Comparison of ENCODE assay signal across 23 cellular contexts in the genomic region with DNA sequence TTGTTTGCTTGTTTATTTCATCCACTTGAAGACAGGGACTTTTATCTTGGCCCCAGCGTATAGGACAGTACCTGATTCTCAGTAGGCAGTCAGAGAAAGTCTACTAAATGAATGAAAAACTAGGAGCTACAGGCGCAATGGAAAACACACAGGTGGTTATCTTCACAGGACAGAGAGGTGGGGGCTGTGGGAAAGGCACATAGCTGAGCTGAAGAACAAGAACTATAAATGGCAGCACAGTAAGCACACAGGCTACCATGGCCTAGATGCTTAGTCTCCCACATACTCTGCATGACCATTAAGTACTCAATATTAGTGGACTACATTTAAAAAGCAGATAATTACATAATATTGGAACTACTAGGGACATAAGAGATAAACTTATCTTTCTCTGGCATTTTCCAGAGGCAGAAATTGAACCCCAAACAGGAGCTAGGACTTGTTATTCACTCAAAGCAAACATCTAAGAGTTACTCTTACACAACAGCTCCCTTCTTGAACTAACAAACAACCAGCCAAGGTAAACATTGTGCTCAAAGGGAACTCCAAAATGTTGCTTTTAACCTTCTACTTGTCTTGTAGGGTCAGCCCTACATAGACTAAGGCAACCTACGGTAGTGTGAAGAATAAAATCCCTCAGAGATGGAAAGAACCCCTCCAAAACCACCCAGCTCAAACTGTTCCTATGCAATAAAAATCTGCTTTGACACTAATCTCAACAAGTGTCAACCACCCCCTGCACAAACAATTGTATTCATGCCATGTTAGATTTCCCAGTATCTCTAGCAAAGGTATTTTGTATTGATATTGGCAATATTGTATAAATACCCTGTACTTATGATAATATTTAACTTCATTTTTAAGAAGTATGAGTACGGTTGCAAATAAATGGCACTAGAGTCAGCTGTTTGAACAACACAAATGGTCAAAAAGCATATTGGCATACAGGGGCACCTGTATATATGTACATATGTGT.
DNase-seq lines count a peak whose midpoint lies in the region; ATAC-seq, FAIRE-seq and TF ChIP-seq lines count a peak whose summit lies in the region.
"Had no signal": no experiment of that assay in that cellular context is flagged by ENCODE, and none has a peak within 500 bp of the region (broad histone marks: within the 10 kb centered on the region; RNA-seq: fewer than 3 reads in every experiment).

No MANE protein-coding gene starts in this region.

- ATAC-seq in left lobe of liver: peak; percentile 90
- peak; percentile 88 to 94 (median 90) for ATAC-seq in pancreas
- ATAC-seq: A549 had no signal

- intact Hi-C loops in MCF 10A (cut with micrococcal nuclease): no loop called here
- intact Hi-C loops in breast epithelium (cut with DNase I; ENCODE audit: low total_unique reads): no loop called here
- intact Hi-C loops in pancreas (cut with DNase I): no loop called here
- intact Hi-C loops in head of caudate nucleus (cut with DNase I): no loop called here

- no peak overlapping the region for H3K4me3 Mint-ChIP-seq in MCF 10A (ENCODE audit: unreplicated experiment)
- H3K4me3 Mint-ChIP-seq: CD4-positive, alpha-beta T cell; CD8-positive, alpha-beta memory T cell had no signal

- CTCF ChIA-PET in MCF 10A (lab: Yijun Ruan, JAX): interaction anchor here (0.5 to 1.4 kb wide), 5 partner anchors 10 to 589 kb away, joined by 3 to 4 read pairs (median 3); no protein-coding TSS in a partner anchor

- H3K36me3 ChIP-seq in breast epithelium: no peaks in the 10 kb centered on the region
- H3K36me3 ChIP-seq in pancreas: no peaks in the 10 kb centered on the region

- no peaks in the 10 kb centered on the region for H3K36me3 Mint-ChIP-seq in MCF 10A (ENCODE audit: insufficient read depth, unreplicated experiment)
- H3K36me3 Mint-ChIP-seq: CD8-positive, alpha-beta memory T cell had no signal

- TF ChIP-seq CTCF in MCF 10A (IDR thresholded peaks at IDR 0.05; ENCODE audit: unreplicated experiment): no peak
- no peak for TF ChIP-seq CTCF in breast epithelium (IDR thresholded peaks at IDR 0.05)
- TF ChIP-seq CTCF in LNCaP clone FGC (IDR thresholded peaks at IDR 0.05; ENCODE audit: control insufficient read depth, extremely low read depth, insufficient read depth): no peak
- TF ChIP-seq CTCF in pancreas (IDR thresholded peaks at IDR 0.05): no peak

- peak; percentile 9 for FAIRE-seq in pancreas (lab: Jason Lieb, UNC)
- FAIRE-seq: A549, D721Med, G401.6, GM12892, H1 had no signal

- H3K4me3 ChIP-seq in breast epithelium (no peak overlapping the region), LNCaP clone FGC (ENCODE audit: low read depth, low read length) (no peak overlapping the region), pancreas (no peak overlapping the region)
- H3K4me3 ChIP-seq: A549, GM23248 had no signal

- peak overlapping the region; percentile 13 for H3K27ac Mint-ChIP-seq in MCF 10A (ENCODE audit: low read depth, unreplicated experiment)
- H3K27ac Mint-ChIP-seq: CD4-positive, alpha-beta T cell; CD8-positive, alpha-beta memory T cell had no signal

- no peaks in the 10 kb centered on the region for H3K4me1 ChIP-seq in breast epithelium
- peaks cover 0 to 15% (median 9%) of the 10 kb centered on the region in 3 donors for H3K4me1 ChIP-seq in pancreas
- H3K4me1 ChIP-seq: A549 had no signal

- POLR2A ChIA-PET in MCF 10A (lab: Yijun Ruan, JAX): no interaction called here

- no peaks in the 10 kb centered on the region for H3K9me3 Mint-ChIP-seq in MCF 10A (ENCODE audit: unreplicated experiment)
- H3K9me3 Mint-ChIP-seq: CD4-positive, alpha-beta T cell had no signal

- peaks cover 11% of the 10 kb centered on the region for H3K4me1 Mint-ChIP-seq in MCF 10A (ENCODE audit: insufficient read depth, unreplicated experiment)
- H3K4me1 Mint-ChIP-seq: CD8-positive, alpha-beta memory T cell had no signal

- H3K9me3 ChIP-seq in breast epithelium (no peaks in the 10 kb centered on the region), pancreas (no peaks in the 10 kb centered on the region)
- H3K9me3 ChIP-seq: A549 had no signal

- peaks cover 0 to 14% of the 10 kb centered on the region in 2 donors for H3K27me3 ChIP-seq in breast epithelium
- H3K27me3 ChIP-seq in pancreas: no peaks in the 10 kb centered on the region

- 32 to 42% methylated on average over 4 of the region's 4 CpGs for WGBS in pancreas, 2 donors

- no peak for TF ChIP-seq POLR2A in breast epithelium (IDR thresholded peaks at IDR 0.05)

- no TSS peak for BruUV-seq in MCF 10A (replicated peaks; lab: Mats Ljungman, UMichigan)

- no peaks in the 10 kb centered on the region for H3K27me3 Mint-ChIP-seq in MCF 10A (ENCODE audit: insufficient read depth, unreplicated experiment)
- H3K27me3 Mint-ChIP-seq: CD4-positive, alpha-beta T cell had no signal

- no peak overlapping the region for H3K27ac ChIP-seq in breast epithelium
- peak overlapping the region in 3 of 4 donors; percentile 46 to 75 (median 74) for H3K27ac ChIP-seq in pancreas
- H3K27ac ChIP-seq: A549, GM23248 had no signal

- DNase-seq in MCF 10A (ENCODE audit: unreplicated experiment): peak; percentile 39
- DNase-seq in breast epithelium (ENCODE audit: low spot score in 2 of 2): no peak
- peak; percentile 53 for DNase-seq in LNCaP clone FGC (ENCODE audit: low read depth)
- no peak for DNase-seq in left lobe of liver (ENCODE audit: low spot score)
- peak in 4 of 6 donors; percentile 42 to 74 (median 54) for DNase-seq in pancreas
- no peak for DNase-seq in head of caudate nucleus
- no peak for DNase-seq in OCI-M2 (lab: John Stamatoyannopoulos, UW; ENCODE audit: unreplicated experiment)
- DNase-seq in AG08395 (ENCODE audit: low spot score): no peak
- DNase-seq: 8988T; ACHN; C1 segment of cervical spinal cord; CD4-positive, alpha-beta T cell; CD8-positive, alpha-beta memory T cell; DMS 273 treated with DMSO at 0.1 percent for 48 hours; DND-41; GM23248; H7; HCEC 1CT had no signal

Comparison
In these comparisons a context has a peak if more than half of its experiments do, and no peak if none do; other contexts are left out.
1. DNase-seq: peak in MCF 10A (single experiment), LNCaP clone FGC (single experiment) and pancreas (4 of 6); none in breast epithelium (0 of 2), left lobe of liver (single experiment), head of caudate nucleus (0 of 42), OCI-M2 (single experiment) and AG08395 (single experiment).
2. H3K27ac ChIP-seq: peak in pancreas (3 of 4); none in breast epithelium (0 of 2).